Comparison of ENCODE assay signal across 10 cellular contexts in the genomic region with DNA sequence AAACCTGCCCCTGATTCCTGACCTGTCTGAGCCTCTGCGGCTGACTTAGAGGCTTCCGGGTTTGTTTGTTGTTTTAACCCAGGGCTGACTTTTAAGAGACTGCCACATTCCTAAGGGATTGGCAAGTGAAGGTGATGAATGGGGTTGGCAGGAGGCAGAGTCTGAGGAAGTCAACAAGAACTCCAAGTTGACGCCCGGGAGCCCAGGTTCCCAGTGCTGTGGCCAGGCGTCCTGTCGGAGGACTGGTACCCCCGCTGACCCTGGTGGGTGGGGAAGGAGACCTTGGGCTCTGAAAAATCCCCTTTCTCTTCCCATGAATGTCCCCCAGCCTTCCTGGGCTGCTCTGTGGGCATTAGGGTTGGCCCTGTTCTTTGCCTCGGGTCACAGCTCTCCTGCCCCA. TPM values are rescaled to one million over a fixed set of nuclear protein-coding genes. Genes with fewer than 3 reads are reported as not detected.
DNase-seq lines count a peak whose midpoint lies in the region; ATAC-seq and TF ChIP-seq lines count a peak whose summit lies in the region.
"Had no signal": no experiment of that assay in that cellular context is flagged by ENCODE, and none has a peak within 500 bp of the region (broad histone marks: within the 10 kb centered on the region; RNA-seq: fewer than 3 reads in every experiment).

No MANE protein-coding gene starts in this region.

- H3K9me2 ChIP-seq in OCI-LY7 (ENCODE audit: insufficient read depth, low read length) = no peaks in the 10 kb centered on the region

- no peak overlapping the region for H3K4me3 ChIP-seq in OCI-LY7 (ENCODE audit: low read depth, low read length, poor library complexity, severe bottlenecking)

- H3K4me1 ChIP-seq in OCI-LY7 (ENCODE audit: insufficient read depth, low read length, poor library complexity, severe bottlenecking) = no peaks in the 10 kb centered on the region

- BruUV-seq in OCI-LY7 (replicated peaks; lab: Mats Ljungman, UMichigan) = no TSS peak

- peaks cover 15% of the 10 kb centered on the region for H3K4me1 Mint-ChIP-seq in progenitor cell of endocrine pancreas (ENCODE audit: low read depth)
- H3K4me1 Mint-ChIP-seq in T-helper 2 cell treated with Interferon-gamma antibody and Interleukin-4, amounts not matched to agents 5 μg/mL and 100 μg/mL, for 36 hours (ENCODE audit: low read depth) = peaks cover 15% of the 10 kb centered on the region

- H3K9me3 Mint-ChIP-seq in progenitor cell of endocrine pancreas (ENCODE audit: low read depth) = peaks cover 4% of the 10 kb centered on the region
- H3K9me3 Mint-ChIP-seq in T-helper 2 cell treated with Interferon-gamma antibody and Interleukin-4, amounts not matched to agents 5 μg/mL and 100 μg/mL, for 36 hours = peaks cover 15% of the 10 kb centered on the region
- H3K9me3 Mint-ChIP-seq: activated naive CD4-positive, alpha-beta T cell treated with anti-CD3 and anti-CD28 coated beads, Interleukin-2, amount 50 U/mL, for 72 hours had no signal

- H3K4me3 Mint-ChIP-seq in progenitor cell of endocrine pancreas (ENCODE audit: low read depth) = no peak overlapping the region
- no peak overlapping the region for H3K4me3 Mint-ChIP-seq in T-helper 2 cell treated with Interferon-gamma antibody and Interleukin-4, amounts not matched to agents 5 μg/mL and 100 μg/mL, for 36 hours

- ATAC-seq in HG03045 (IDR thresholded peaks at IDR 0.05; ENCODE audit: unreplicated experiment) = no peak
- ATAC-seq: activated naive CD4-positive, alpha-beta T cell treated with anti-CD3 and anti-CD28 coated beads, Interleukin-2, amount 50 U/mL, for 72 hours had no signal

- no peaks in the 10 kb centered on the region for H3K79me2 ChIP-seq in OCI-LY7 (ENCODE audit: insufficient read depth, low read depth, low read length)

- DNase-seq in EL (peak; percentile 89), RKO (ENCODE audit: low spot score) (peak; percentile 30), fibroblast of gingiva (ENCODE audit: low read depth) (peak; percentile 42), progenitor cell of endocrine pancreas (ENCODE audit: low spot score, unreplicated experiment) (no peak), substantia nigra (lab: John Stamatoyannopoulos, UW) (no peak), OCI-LY7 (ENCODE audit: low spot score) (no peak)
- no peak for DNase-seq in T-helper 2 cell treated with Interferon-gamma antibody and Interleukin-4, amounts not matched to agents 5 μg/mL and 100 μg/mL, for 36 hours (ENCODE audit: low spot score)
- DNase-seq: T-helper 1 cell had no signal

- no peaks in the 10 kb centered on the region for H3K9me3 ChIP-seq in OCI-LY7 (ENCODE audit: low read length)

- POLR2A ChIA-PET in OCI-LY7 (lab: Charles Lee) = no interaction called here

- intact Hi-C loops in OCI-LY7 (cut with micrococcal nuclease; ENCODE audit: unreplicated experiment) = no loop called here

- H3K27ac ChIP-seq in substantia nigra (ENCODE audit: low read depth, low read length, poor library complexity, severe bottlenecking) (no peak overlapping the region), OCI-LY7 (ENCODE audit: low read depth, low read length, poor library complexity, severe bottlenecking) (no peak overlapping the region)

- H4K20me1 ChIP-seq in OCI-LY7 (ENCODE audit: insufficient read depth, low read length) = no peaks in the 10 kb centered on the region

- CTCF ChIA-PET in OCI-LY7 (lab: Charles Lee; ENCODE audit: unreplicated experiment) = interaction anchor here (1.6 kb wide), 1 partner anchor 201 kb away, joined by 4 read pairs; the partner anchor contains the start of gene AHCYL1

- H3K36me3 Mint-ChIP-seq in progenitor cell of endocrine pancreas (ENCODE audit: insufficient read depth) = peaks cover 2% of the 10 kb centered on the region
- H3K36me3 Mint-ChIP-seq in T-helper 2 cell treated with Interferon-gamma antibody and Interleukin-4, amounts not matched to agents 5 μg/mL and 100 μg/mL, for 36 hours (ENCODE audit: low read depth) = peaks cover 7% of the 10 kb centered on the region
- H3K36me3 Mint-ChIP-seq: activated naive CD4-positive, alpha-beta T cell treated with anti-CD3 and anti-CD28 coated beads, Interleukin-2, amount 50 U/mL, for 72 hours had no signal

- H3K27me3 Mint-ChIP-seq in progenitor cell of endocrine pancreas = no peaks in the 10 kb centered on the region
- H3K27me3 Mint-ChIP-seq in T-helper 2 cell treated with Interferon-gamma antibody and Interleukin-4, amounts not matched to agents 5 μg/mL and 100 μg/mL, for 36 hours (ENCODE audit: low read depth) = no peaks in the 10 kb centered on the region

- no peak overlapping the region for H2AFZ ChIP-seq in OCI-LY7 (ENCODE audit: low read length)

- no peak overlapping the region for H3K4me2 ChIP-seq in OCI-LY7 (ENCODE audit: low read length)

- H3K36me3 ChIP-seq in OCI-LY7 (ENCODE audit: insufficient read depth, low read length) = no peaks in the 10 kb centered on the region

- peak overlapping the region; percentile 92 for H3K27ac Mint-ChIP-seq in progenitor cell of endocrine pancreas
- H3K27ac Mint-ChIP-seq in T-helper 2 cell treated with Interferon-gamma antibody and Interleukin-4, amounts not matched to agents 5 μg/mL and 100 μg/mL, for 36 hours = no peak overlapping the region
- H3K27ac Mint-ChIP-seq: activated naive CD4-positive, alpha-beta T cell treated with anti-CD3 and anti-CD28 coated beads, Interleukin-2, amount 50 U/mL, for 72 hours had no signal

- no peak for TF ChIP-seq CTCF in progenitor cell of endocrine pancreas (IDR thresholded peaks at IDR 0.05; ENCODE audit: unreplicated experiment)
- no peak for TF ChIP-seq CTCF in OCI-LY7 (conservative IDR thresholded peaks at IDR 0.05; ENCODE audit: low read length)

RNA-seq across cellular contexts. Expression of gene EPS8L3, which starts 19.7 kb away (rescaled TPM):
- total RNA-seq in progenitor cell of endocrine pancreas (9.5 and 14.2 TPM in 2 replicates), OCI-LY7 (2022) (not detected in 2 replicates)
- total RNA-seq in OCI-LY7 (2014; rRNA removed; shearing (Covaris generic)) = not detected in 2 replicates
- total RNA-seq: activated naive CD4-positive, alpha-beta T cell treated with anti-CD3 and anti-CD28 coated beads, Interleukin-2, amount 50 U/mL, for 72 hours had no signal

RNA-seq across cellular contexts. Expression of gene GSTM3, which starts 42.6 kb away (rescaled TPM):
- total RNA-seq in progenitor cell of endocrine pancreas = 77.8 and 83.1 TPM in 2 replicates
- not detected in 2 replicates for total RNA-seq in OCI-LY7 (2014; rRNA removed; shearing (Covaris generic))
- not detected in 2 replicates for total RNA-seq in OCI-LY7 (2022)

Comparison
In these comparisons a context has a peak if more than half of its experiments do, and no peak if none do; other contexts are left out.
1. DNase-seq: peak in EL (single experiment), RKO (single experiment) and fibroblast of gingiva (single experiment); none in progenitor cell of endocrine pancreas (single experiment), substantia nigra (0 of 49), T-helper 2 cell treated with Interferon-gamma antibody and Interleukin-4, amounts not matched to agents 5 μg/mL and 100 μg/mL, for 36 hours (single experiment) and OCI-LY7 (single experiment).
2. RNA of gene EPS8L3, which starts 19.7 kb away (total RNA-seq): 9.5 to 14.2 TPM in progenitor cell of endocrine pancreas; not detected in OCI-LY7; every median in the first group is over 10 times any median in the second.
3. RNA of gene GSTM3, which starts 42.6 kb away (total RNA-seq): 77.8 to 83.1 TPM in progenitor cell of endocrine pancreas; not detected in OCI-LY7; every median in the first group is over 10 times any median in the second.